ENCODE assay signal across 24 cellular contexts in the genomic region with DNA sequence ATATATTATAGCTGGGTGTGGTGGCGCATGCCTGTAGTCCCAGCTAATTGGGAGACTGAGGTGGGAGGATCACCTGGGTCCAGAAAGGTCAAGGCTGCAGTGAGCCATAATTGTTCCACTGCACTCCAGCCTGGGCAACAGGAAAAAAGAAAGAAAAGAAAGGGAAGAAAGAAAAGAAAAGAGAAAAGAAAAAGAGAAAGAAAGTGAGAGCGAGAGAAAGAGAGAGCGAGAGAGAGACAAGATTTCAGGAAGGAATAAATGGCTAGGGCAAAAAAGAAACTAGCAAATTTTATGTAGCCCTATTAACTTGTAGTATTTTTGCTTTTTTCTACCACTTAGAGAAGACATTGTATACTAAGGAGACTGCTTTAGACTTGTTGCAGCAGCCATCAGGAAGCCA. TPM values are rescaled to one million over a fixed set of nuclear protein-coding genes. Genes with fewer than 3 reads are reported as not detected.
DNase-seq lines count a peak whose midpoint lies in the region; ATAC-seq, FAIRE-seq and TF ChIP-seq lines count a peak whose summit lies in the region.
"Had no signal": no experiment of that assay in that cellular context is flagged by ENCODE, and none has a peak within 500 bp of the region (broad histone marks: within the 10 kb centered on the region; RNA-seq: fewer than 3 reads in every experiment).

No MANE protein-coding gene starts in this region.

- ATAC-seq in activated CD8-positive, alpha-beta T cell treated with anti-CD3 and anti-CD28 coated beads for 36 hours, result no peak
- ATAC-seq in GM18861 (IDR thresholded peaks at IDR 0.05; ENCODE audit: unreplicated experiment), result no peak
- ATAC-seq: CD8-positive, alpha-beta T cell; GM23338; HCT116 had no signal

- no peak overlapping the region for H3K4me2 ChIP-seq in astrocyte (ENCODE audit: low read length)
- H3K4me2 ChIP-seq: BLaER1, GM23338 had no signal

- no peak for FAIRE-seq in astrocyte (lab: Jason Lieb, UNC)
- FAIRE-seq: A204.1, G401.6, GM12892 had no signal

- peaks cover 75% of the 10 kb centered on the region for H3K36me3 ChIP-seq in astrocyte (ENCODE audit: insufficient read depth, low read length)

- CTCF ChIA-PET in activated CD4-positive, alpha-beta T cell treated with anti-CD3 and anti-CD28 coated beads, Interleukin-2, amount 10 ng/mL, durations not matched to agents 7 days and 5 days (lab: Charles Lee), result interaction anchor here (1.1 kb wide), 1 partner anchor 10 kb away, joined by 3 read pairs; no protein-coding TSS in a partner anchor
- CTCF ChIA-PET in activated CD8-positive, alpha-beta T cell treated with anti-CD3 and anti-CD28 coated beads for 36 hours (lab: Charles Lee), result no interaction called here

- peak overlapping the region; percentile 75 for H3K27ac Mint-ChIP-seq in activated CD4-positive, alpha-beta T cell treated with anti-CD3 and anti-CD28 coated beads, Interleukin-2, amount 10 ng/mL, durations not matched to agents 7 days and 5 days
- H3K27ac Mint-ChIP-seq in activated CD8-positive, alpha-beta T cell treated with anti-CD3 and anti-CD28 coated beads for 36 hours, result peak overlapping the region; percentile 46
- H3K27ac Mint-ChIP-seq in astrocyte (ENCODE audit: unreplicated experiment), result peak overlapping the region; percentile 15
- H3K27ac Mint-ChIP-seq: B cell; CD8-positive, alpha-beta T cell; GM23338; H9; HFFc6 had no signal

- peaks cover 8% of the 10 kb centered on the region for H3K4me1 Mint-ChIP-seq in activated CD4-positive, alpha-beta T cell treated with anti-CD3 and anti-CD28 coated beads, Interleukin-2, amount 10 ng/mL, durations not matched to agents 7 days and 5 days
- H3K4me1 Mint-ChIP-seq in activated CD8-positive, alpha-beta T cell treated with anti-CD3 and anti-CD28 coated beads for 36 hours (ENCODE audit: low read depth), result peaks cover 9% of the 10 kb centered on the region
- peaks cover 8% of the 10 kb centered on the region for H3K4me1 Mint-ChIP-seq in astrocyte (ENCODE audit: low read depth, unreplicated experiment)
- H3K4me1 Mint-ChIP-seq: GM23338, H9 had no signal

- TF ChIP-seq CTCF in activated CD8-positive, alpha-beta T cell treated with anti-CD3 and anti-CD28 coated beads for 36 hours (IDR thresholded peaks at IDR 0.05), result no peak
- no peak for TF ChIP-seq CTCF in astrocyte (IDR thresholded peaks at IDR 0.05; ENCODE audit: insufficient read depth, low read depth, low read length)

- POLR2A ChIA-PET in activated CD4-positive, alpha-beta T cell treated with anti-CD3 and anti-CD28 coated beads, Interleukin-2, amount 10 ng/mL, durations not matched to agents 7 days and 5 days (lab: Charles Lee), result no interaction called here
- POLR2A ChIA-PET in activated CD8-positive, alpha-beta T cell treated with anti-CD3 and anti-CD28 coated beads for 36 hours (lab: Charles Lee), result interaction anchor here (0.6 to 0.8 kb wide), 2 partner anchors 130 to 368 kb away, joined by 3 to 4 read pairs; no protein-coding TSS in a partner anchor

- H3K27me3 Mint-ChIP-seq in activated CD4-positive, alpha-beta T cell treated with anti-CD3 and anti-CD28 coated beads, Interleukin-2, amount 10 ng/mL, durations not matched to agents 7 days and 5 days, result no peaks in the 10 kb centered on the region
- no peaks in the 10 kb centered on the region for H3K27me3 Mint-ChIP-seq in activated CD8-positive, alpha-beta T cell treated with anti-CD3 and anti-CD28 coated beads for 36 hours
- no peaks in the 10 kb centered on the region for H3K27me3 Mint-ChIP-seq in astrocyte (ENCODE audit: low read depth, unreplicated experiment)
- H3K27me3 Mint-ChIP-seq: B cell; CD4-positive, CD25-positive, alpha-beta regulatory T cell had no signal

- H3K79me2 ChIP-seq in astrocyte (ENCODE audit: insufficient read depth, low read length), result peaks cover 49% of the 10 kb centered on the region

- H4K20me1 ChIP-seq in astrocyte (ENCODE audit: insufficient read depth, low read length), result peaks cover 8% of the 10 kb centered on the region

- H3K4me3 ChIP-seq in astrocyte (ENCODE audit: insufficient read depth, low read depth, low read length), result no peak overlapping the region
- H3K4me3 ChIP-seq: BLaER1, GM23338 had no signal

- H3K36me3 Mint-ChIP-seq in activated CD4-positive, alpha-beta T cell treated with anti-CD3 and anti-CD28 coated beads, Interleukin-2, amount 10 ng/mL, durations not matched to agents 7 days and 5 days (ENCODE audit: low read depth), result peaks cover 45% of the 10 kb centered on the region
- peaks cover 48% of the 10 kb centered on the region for H3K36me3 Mint-ChIP-seq in activated CD8-positive, alpha-beta T cell treated with anti-CD3 and anti-CD28 coated beads for 36 hours (ENCODE audit: low read depth)
- H3K36me3 Mint-ChIP-seq in astrocyte (ENCODE audit: low read depth, unreplicated experiment), result peaks cover 10% of the 10 kb centered on the region

- H3K9ac ChIP-seq in astrocyte (ENCODE audit: low read length), result no peak overlapping the region
- H3K9ac ChIP-seq: BLaER1 had no signal

- intact Hi-C loops in activated CD8-positive, alpha-beta T cell treated with anti-CD3 and anti-CD28 coated beads for 36 hours (cut with micrococcal nuclease), result no loop called here

- H3K27ac ChIP-seq in astrocyte (ENCODE audit: low read depth, low read length), result no peak overlapping the region
- H3K27ac ChIP-seq: 22Rv1, BLaER1, C4-2B had no signal

- no peaks in the 10 kb centered on the region for H3K9me3 Mint-ChIP-seq in activated CD4-positive, alpha-beta T cell treated with anti-CD3 and anti-CD28 coated beads, Interleukin-2, amount 10 ng/mL, durations not matched to agents 7 days and 5 days
- H3K9me3 Mint-ChIP-seq in activated CD8-positive, alpha-beta T cell treated with anti-CD3 and anti-CD28 coated beads for 36 hours, result no peaks in the 10 kb centered on the region
- no peaks in the 10 kb centered on the region for H3K9me3 Mint-ChIP-seq in astrocyte (ENCODE audit: unreplicated experiment)
- H3K9me3 Mint-ChIP-seq: CD4-positive, CD25-positive, alpha-beta regulatory T cell; CD8-positive, alpha-beta T cell; GM23338; H9; HFFc6 had no signal

- H2AFZ ChIP-seq in astrocyte (ENCODE audit: low read depth, low read length), result no peak overlapping the region
- H2AFZ ChIP-seq: GM23338 had no signal

- DNase-seq in activated CD4-positive, alpha-beta T cell treated with anti-CD3 and anti-CD28 coated beads, Interleukin-2, amount 10 ng/mL, durations not matched to agents 7 days and 5 days, result no peak
- DNase-seq in activated CD4-positive, alpha-beta T cell treated with anti-CD3 and anti-CD28 coated beads, Interleukin-2, amount 50 U/mL, for 1 hour, result no peak
- no peak for DNase-seq in activated CD8-positive, alpha-beta T cell treated with anti-CD3 and anti-CD28 coated beads for 36 hours
- no peak for DNase-seq in astrocyte (ENCODE audit: low read depth)
- DNase-seq in HPDE6-E6E7 (ENCODE audit: extremely low spot score), result no peak
- DNase-seq in ureter (ENCODE audit: low spot score), result no peak
- DNase-seq: Caco-2; CD4-positive, CD25-positive, alpha-beta regulatory T cell; CD8-positive, alpha-beta T cell; DMS153; DND-41; H9; HFFc6 had no signal

- peaks cover 3% of the 10 kb centered on the region for H3K4me1 ChIP-seq in astrocyte (ENCODE audit: insufficient read depth, low read length)

- H3K9me3 ChIP-seq in astrocyte (ENCODE audit: insufficient read depth, low read depth, low read length), result no peaks in the 10 kb centered on the region
- H3K9me3 ChIP-seq: BLaER1, Caco-2 had no signal

- H3K4me3 Mint-ChIP-seq in activated CD4-positive, alpha-beta T cell treated with anti-CD3 and anti-CD28 coated beads, Interleukin-2, amount 10 ng/mL, durations not matched to agents 7 days and 5 days, result no peak overlapping the region
- no peak overlapping the region for H3K4me3 Mint-ChIP-seq in activated CD8-positive, alpha-beta T cell treated with anti-CD3 and anti-CD28 coated beads for 36 hours
- H3K4me3 Mint-ChIP-seq in astrocyte (ENCODE audit: unreplicated experiment), result no peak overlapping the region
- H3K4me3 Mint-ChIP-seq: B cell; CD8-positive, alpha-beta T cell; GM23338; H9; HFFc6 had no signal

- H3K27me3 ChIP-seq in astrocyte (ENCODE audit: insufficient read depth, low read length), result no peaks in the 10 kb centered on the region
- H3K27me3 ChIP-seq: BLaER1 had no signal

RNA-seq across cellular contexts. Expression of a gene that starts 6.2 kb away (rescaled TPM):
- 10 to 100 TPM; 45.4 to 52.4 TPM for total RNA-seq in activated CD4-positive, alpha-beta T cell treated with anti-CD3 and anti-CD28 coated beads, Interleukin-2, amount 10 ng/mL, durations not matched to agents 7 days and 5 days
- 10 to 100 TPM; 49.1 to 49.9 TPM for total RNA-seq in activated CD8-positive, alpha-beta T cell treated with anti-CD3 and anti-CD28 coated beads for 36 hours
- total RNA-seq in astrocyte, result 59.1 and 63.8 TPM in 2 replicates
- total RNA-seq in ureter, result 21.7 TPM

RNA-seq across cellular contexts. Expression of a gene that starts 15.0 kb away (rescaled TPM):
- not detected for total RNA-seq in activated CD4-positive, alpha-beta T cell treated with anti-CD3 and anti-CD28 coated beads, Interleukin-2, amount 10 ng/mL, durations not matched to agents 7 days and 5 days
- not detected for total RNA-seq in activated CD8-positive, alpha-beta T cell treated with anti-CD3 and anti-CD28 coated beads for 36 hours
- not detected in 2 replicates for total RNA-seq in astrocyte
- 0.86 TPM for total RNA-seq in ureter
- total RNA-seq: B cell; Caco-2; CD8-positive, alpha-beta T cell; GM23338; H4; H9; HFFc6 had no signal

RNA-seq across cellular contexts. Expression of a gene that starts 40.5 kb away (rescaled TPM):
- under 1 TPM; 0.12 to 0.15 TPM for total RNA-seq in activated CD4-positive, alpha-beta T cell treated with anti-CD3 and anti-CD28 coated beads, Interleukin-2, amount 10 ng/mL, durations not matched to agents 7 days and 5 days
- 1 to 10 TPM in 1 of 2 experiments, under 1 TPM in 1; 0.99 to 1.5 TPM for total RNA-seq in activated CD8-positive, alpha-beta T cell treated with anti-CD3 and anti-CD28 coated beads for 36 hours
- total RNA-seq in astrocyte, result 2.8 and 3.2 TPM in 2 replicates
- total RNA-seq in ureter, result 8.4 TPM

RNA-seq across cellular contexts. Expression of a gene that starts 47.4 kb away (rescaled TPM):
- 100 to 1,000 TPM; 381 to 439 TPM for total RNA-seq in activated CD4-positive, alpha-beta T cell treated with anti-CD3 and anti-CD28 coated beads, Interleukin-2, amount 10 ng/mL, durations not matched to agents 7 days and 5 days
- total RNA-seq in activated CD8-positive, alpha-beta T cell treated with anti-CD3 and anti-CD28 coated beads for 36 hours, result 100 to 1,000 TPM; 496 to 514 TPM
- 562 and 635 TPM in 2 replicates for total RNA-seq in astrocyte
- total RNA-seq in ureter, result 612 TPM

Comparison
In these comparisons a context has a peak if more than half of its experiments do, and no peak if none do; other contexts are left out.
1. H3K27ac Mint-ChIP-seq: peak in every context shown above with its lines; median percentile 75 in activated CD4-positive, alpha-beta T cell treated with anti-CD3 and anti-CD28 coated beads, Interleukin-2, amount 10 ng/mL, durations not matched to agents 7 days and 5 days; 46 in activated CD8-positive, alpha-beta T cell treated with anti-CD3 and anti-CD28 coated beads for 36 hours; 15 in astrocyte.